Comparison of ENCODE assay signal across 8 cellular contexts in genomic region chr15:40274350-40275274, GRCh38. TPM values are rescaled to one million over a fixed set of nuclear protein-coding genes. Genes with fewer than 3 reads are reported as not detected.
DNase-seq lines count a peak whose midpoint lies in the region; ATAC-seq and TF ChIP-seq lines count a peak whose summit lies in the region.

No MANE protein-coding gene starts in this region.

- no peak overlapping the region for H3K27ac ChIP-seq in CD4-positive, alpha-beta memory T cell (ENCODE audit: low read depth, low read length)
- H3K27ac ChIP-seq in lower lobe of right lung, result no peak overlapping the region

- no peaks in the 10 kb centered on the region for H3K9me3 Mint-ChIP-seq in CD4-positive, alpha-beta memory T cell

- no peaks in the 10 kb centered on the region for H3K36me3 Mint-ChIP-seq in CD4-positive, alpha-beta memory T cell

- no peaks in the 10 kb centered on the region for H3K36me3 ChIP-seq in CD4-positive, alpha-beta memory T cell (ENCODE audit: insufficient read depth, low read length)
- no peaks in the 10 kb centered on the region for H3K36me3 ChIP-seq in lower lobe of right lung

- CTCF ChIA-PET in CD4-positive, alpha-beta memory T cell (lab: Charles Lee; ENCODE audit: partially characterized antibody), result interaction anchor here (0.6 to 14.0 kb wide), 44 partner anchors 8 to 491 kb away, joined by 3 to 427 read pairs (median 4); partner anchors contain the start of genes ANKRD63, BMF, BUB1B and CCDC9B

- peaks cover 5% of the 10 kb centered on the region for H3K4me1 ChIP-seq in CD4-positive, alpha-beta memory T cell (ENCODE audit: insufficient read depth, low read length)
- H3K4me1 ChIP-seq in lower lobe of right lung, result peaks cover 18% of the 10 kb centered on the region

- H3K4me3 Mint-ChIP-seq in CD4-positive, alpha-beta memory T cell, result no peak overlapping the region

- peaks cover 2 to 11% (median 5%) of the 10 kb centered on the region in 4 donors for H3K4me1 Mint-ChIP-seq in CD4-positive, alpha-beta memory T cell

- peaks cover 3 to 18% of the 10 kb centered on the region in 2 donors for H3K27me3 Mint-ChIP-seq in CD4-positive, alpha-beta memory T cell

- ATAC-seq in HG02642 (IDR thresholded peaks at IDR 0.05; ENCODE audit: poor library complexity, unreplicated experiment), result peak; percentile 56
- peak; percentile 73 to 88 for ATAC-seq in lower lobe of right lung
- ATAC-seq in HG03139 (IDR thresholded peaks at IDR 0.05; ENCODE audit: unreplicated experiment), result no peak

- POLR2A ChIA-PET in CD4-positive, alpha-beta memory T cell (lab: Charles Lee; ENCODE audit: partially characterized antibody), result interaction anchor here (0.7 to 2.1 kb wide), 8 partner anchors 31 to 233 kb away, joined by 3 to 10 read pairs (median 4); no protein-coding TSS in a partner anchor

- peak; percentile 81 to 88 (median 84) for DNase-seq in CD4-positive, alpha-beta memory T cell
- peak; percentile 12 for DNase-seq in NCI-H748 treated with DMSO at 0.1 percent for 48 hours (lab: John Stamatoyannopoulos, UW)
- peak; percentile 89 to 92 for DNase-seq in activated CD4-positive, alpha-beta T cell treated with anti-CD3 and anti-CD28 coated beads, Interleukin-2, amount 50 U/mL, for 48 hours
- DNase-seq in dedifferentiated amniotic fluid mesenchymal stem cell (ENCODE audit: extremely low spot score), result peak; percentile 83
- peak; percentile 85 for DNase-seq in lower lobe of right lung
- DNase-seq in stimulated activated CD8-positive, alpha-beta memory T cell treated with anti-CD3 and anti-CD28 coated beads, Interleukin-12 subunit alpha, Interleukin-12 subunit beta, amount 100 ng/mL, for 1 hour (ENCODE audit: low read depth), result peak; percentile 83

- H3K27me3 ChIP-seq in CD4-positive, alpha-beta memory T cell (ENCODE audit: insufficient read depth, low read length), result no peaks in the 10 kb centered on the region
- H3K27me3 ChIP-seq in lower lobe of right lung (ENCODE audit: low read depth), result peaks cover 21% of the 10 kb centered on the region

- intact Hi-C loops in CD4-positive, alpha-beta memory T cell (cut with micrococcal nuclease), result loop anchor here (1.0 to 10.0 kb wide), 6 partner anchors 57 to 588 kb away; no protein-coding TSS in a partner anchor
- intact Hi-C loops in lower lobe of right lung (cut with DNase I), result loop anchor here (5.0 to 10.0 kb wide), 2 partner anchors 57 to 230 kb away; no protein-coding TSS in a partner anchor

- peak; percentile 100 for TF ChIP-seq CTCF in lower lobe of right lung (IDR thresholded peaks at IDR 0.05)

- peak overlapping the region in 3 of 7 donors; percentile 24 to 54 (median 32) for H3K27ac Mint-ChIP-seq in CD4-positive, alpha-beta memory T cell

- H3K9me3 ChIP-seq in CD4-positive, alpha-beta memory T cell (ENCODE audit: control insufficient read depth in 1 of 2, low read length in 2 of 2), result no peaks in the 10 kb centered on the region
- H3K9me3 ChIP-seq in lower lobe of right lung, result no peaks in the 10 kb centered on the region

- H3K4me3 ChIP-seq in CD4-positive, alpha-beta memory T cell (ENCODE audit: low read length in 2 of 2), result no peak overlapping the region
- no peak overlapping the region for H3K4me3 ChIP-seq in lower lobe of right lung

RNA-seq across cellular contexts. Expression of gene ANKRD63, which starts 8.3 kb away (rescaled TPM):
- not detected for total RNA-seq in CD4-positive, alpha-beta memory T cell
- not detected for polyA plus RNA-seq in CD4-positive, alpha-beta memory T cell
- not detected for total RNA-seq in lower lobe of right lung

RNA-seq across cellular contexts. Expression of gene PLCB2, which starts 33.1 kb away (rescaled TPM):
- 100 to 1,000 TPM; 211 to 219 TPM for total RNA-seq in CD4-positive, alpha-beta memory T cell
- polyA plus RNA-seq in CD4-positive, alpha-beta memory T cell, result 10 to 100 TPM; 22.6 to 37.5 TPM
- total RNA-seq in lower lobe of right lung, result 105 TPM

RNA-seq across cellular contexts. Expression of gene PAK6, which starts 35.7 kb away (rescaled TPM):
- total RNA-seq in CD4-positive, alpha-beta memory T cell, result under 1 TPM in 1 of 2 experiments, not detected in 1; 0.67 TPM
- polyA plus RNA-seq in CD4-positive, alpha-beta memory T cell, result 1 to 10 TPM in 1 of 2 donors, under 1 TPM in 1; 0.53 to 1.7 TPM
- total RNA-seq in lower lobe of right lung, result 5.6 TPM

RNA-seq across cellular contexts. Expression of gene INAFM2, which starts 48.9 kb away (rescaled TPM):
- 1 to 10 TPM; 7.2 to 7.5 TPM for total RNA-seq in CD4-positive, alpha-beta memory T cell
- 1 to 10 TPM in 1 of 2 donors, under 1 TPM in 1; 0.08 to 2.8 TPM for polyA plus RNA-seq in CD4-positive, alpha-beta memory T cell
- total RNA-seq in lower lobe of right lung, result 33.8 TPM

Comparison
In these comparisons a context has a peak if more than half of its experiments do, and no peak if none do; other contexts are left out.
1. DNase-seq: peak in every context shown above with its lines; median percentile 90 in activated CD4-positive, alpha-beta T cell treated with anti-CD3 and anti-CD28 coated beads, Interleukin-2, amount 50 U/mL, for 48 hours; 85 in lower lobe of right lung; 84 in CD4-positive, alpha-beta memory T cell; 83 in dedifferentiated amniotic fluid mesenchymal stem cell; 83 in stimulated activated CD8-positive, alpha-beta memory T cell treated with anti-CD3 and anti-CD28 coated beads, Interleukin-12 subunit alpha, Interleukin-12 subunit beta, amount 100 ng/mL, for 1 hour; 12 in NCI-H748 treated with DMSO at 0.1 percent for 48 hours.